Comparison of ENCODE assay signal across 1 cellular context in the genomic region with DNA sequence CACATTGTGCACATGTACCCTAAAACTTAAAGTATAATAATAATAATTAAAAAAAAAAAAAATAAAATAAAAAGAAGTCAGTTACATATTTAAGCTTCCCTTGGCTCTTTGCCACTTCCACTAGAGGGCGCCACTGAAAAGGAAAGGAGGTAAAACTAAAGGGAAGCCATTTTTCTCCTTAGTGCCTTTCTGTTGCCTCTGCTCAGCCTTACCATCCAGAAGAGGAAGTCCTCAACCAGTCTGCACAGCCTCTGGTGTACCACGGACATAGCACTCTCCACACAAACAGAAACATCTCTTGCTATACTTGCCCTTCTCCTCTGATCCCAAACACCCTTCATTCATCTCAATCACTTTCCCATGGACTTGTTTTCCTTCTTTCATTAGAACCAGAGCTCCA.
TF ChIP-seq lines count a peak whose summit lies in the region.

No MANE protein-coding gene starts in this region.

TF ChIP-seq in A549, 52 proteins besides CTCF, POLR2A, EP300 and RAD21 (continued from another document):
- TF ChIP-seq NFE2L2 (conservative IDR thresholded peaks at IDR 0.05; ENCODE audit: low read length) (no peak), HMGXB4 (CRISPR knock-in tag; IDR thresholded peaks at IDR 0.05; ENCODE audit: borderline replicate concordance) (no peak), ZC3H11A (IDR thresholded peaks at IDR 0.05) (no peak), CBX8 (IDR thresholded peaks at IDR 0.05) (no peak), CHD2 (IDR thresholded peaks at IDR 0.05; ENCODE audit: low read length, partially characterized antibody) (no peak)
